In the genomic region with DNA sequence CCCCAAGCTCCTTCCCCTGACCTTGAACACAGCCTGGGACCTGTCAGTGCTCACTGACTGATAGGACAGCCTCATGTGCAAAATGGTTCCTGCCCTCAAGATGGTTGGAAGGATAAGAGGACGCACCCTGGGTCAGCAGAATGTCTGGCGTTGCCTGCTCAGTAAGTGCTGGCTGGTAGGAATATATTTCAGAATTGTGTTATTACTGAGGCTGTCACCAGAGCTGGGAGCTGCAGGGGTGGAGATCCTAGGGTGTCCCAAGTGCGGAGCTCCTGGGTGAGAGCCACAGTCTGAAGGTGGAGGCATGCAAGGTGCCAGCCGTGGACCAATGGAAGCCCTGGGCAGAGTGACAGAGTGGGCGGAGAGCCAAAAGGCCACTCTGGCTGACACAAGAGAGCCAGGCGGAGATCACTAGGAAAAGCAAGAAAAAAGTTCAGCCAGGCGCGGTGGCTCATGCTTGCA, we compare ENCODE assay signal across 24 cellular contexts. TPM values are rescaled to one million over a fixed set of nuclear protein-coding genes. Genes with fewer than 3 reads are reported as not detected.
"Had no signal": no experiment of that assay in that cellular context is flagged by ENCODE, and none has a peak within 500 bp of the region (broad histone marks: within the 10 kb centered on the region; RNA-seq: fewer than 3 reads in every experiment).

No MANE protein-coding gene starts in this region.

- H3K27ac ChIP-seq: ascending aorta, breast epithelium, epithelial cell of prostate, gastroesophageal sphincter, heart right ventricle, neutrophil, transverse colon had no signal

- ATAC-seq: activated CD8-positive, alpha-beta memory T cell treated with anti-CD3 and anti-CD28 coated beads, Interleukin-2, amount 10 ng/mL, durations not matched to agents 7 days and 5 days; activated naive CD8-positive, alpha-beta T cell treated with anti-CD3 and anti-CD28 coated beads, Interleukin-2, amount 50 U/mL, for 24 hours; gastroesophageal sphincter; heart right ventricle; left colon; natural killer cell; stimulated activated naive B cell treated with anti-CD40 and anti-IgM and Interleukin-4, amounts not matched to agents 10 μg/mL and 1 μg/mL and 100 μg/mL, for 72 hours had no signal

- H3K4me1 ChIP-seq: ascending aorta, breast epithelium had no signal

- H3K4me3 ChIP-seq: ascending aorta, breast epithelium, gastroesophageal sphincter, heart right ventricle, transverse colon had no signal

- H3K27me3 ChIP-seq: ascending aorta had no signal

- H3K9me3 ChIP-seq: ascending aorta, breast epithelium, gastroesophageal sphincter, heart right ventricle, neutrophil, transverse colon had no signal

- H3K36me3 ChIP-seq: ascending aorta, breast epithelium, gastroesophageal sphincter, heart right ventricle, neutrophil, transverse colon had no signal

- DNase-seq: activated CD4-positive, alpha-beta memory T cell treated with anti-CD3 and anti-CD28 coated beads for 36 hours; activated CD4-positive, CD25-positive, alpha-beta regulatory T cell treated with anti-CD3 and anti-CD28 coated beads, Interleukin-2, amount 50 U/mL, for 72 hours; activated CD8-positive, alpha-beta memory T cell treated with anti-CD3 and anti-CD28 coated beads, Interleukin-2, amount 10 ng/mL, durations not matched to agents 7 days and 5 days; activated naive CD4-positive, alpha-beta T cell treated with anti-CD3 and anti-CD28 coated beads for 36 hours; activated naive CD8-positive, alpha-beta T cell treated with anti-CD3 and anti-CD28 coated beads, Interleukin-2, amount 50 U/mL, for 24 hours; activated T-cell treated with anti-CD3 and anti-CD28 coated beads, Interleukin-2, amount 50 U/mL, for 1 hour; cerebellar nuclear complex; effector memory CD4-positive, alpha-beta T cell; heart right ventricle; left colon; natural killer cell; retina; stimulated activated CD4-positive, alpha-beta T cell treated with anti-CD3 and anti-CD28 coated beads, Interleukin-15, amount 100 ng/mL, for 24 hours; stimulated activated CD4-positive, alpha-beta T cell treated with anti-CD3 and anti-CD28 coated beads, Interleukin-4, amount 100 ng/mL, for 1 hour; stimulated activated naive B cell treated with anti-CD40 and anti-IgM and Interleukin-4, amounts not matched to agents 10 μg/mL and 1 μg/mL and 100 μg/mL, for 72 hours; transverse colon had no signal

RNA-seq across cellular contexts. Expression of a gene that starts 1.0 kb away (rescaled TPM):
- total RNA-seq: activated CD4-positive, alpha-beta memory T cell treated with anti-CD3 and anti-CD28 coated beads for 36 hours; activated CD8-positive, alpha-beta memory T cell treated with anti-CD3 and anti-CD28 coated beads, Interleukin-2, amount 10 ng/mL, durations not matched to agents 7 days and 5 days; activated naive CD4-positive, alpha-beta T cell treated with anti-CD3 and anti-CD28 coated beads for 36 hours; activated T-helper 2 cell treated with anti-CD3 and anti-CD28 coated beads, Interferon-gamma antibody, Interleukin-2, Interleukin-4, amounts not matched to agents 10 μg/mL and 5 μg/mL and 100 μg/mL, durations not matched to agents 14 hours and 24 hours and 36 hours; ascending aorta; gastroesophageal sphincter; left colon; natural killer cell; subcutaneous adipose tissue; transverse colon had no signal
- polyA plus RNA-seq: heart right ventricle had no signal

RNA-seq across cellular contexts. Expression of a gene that starts 34.7 kb away (rescaled TPM):
- total RNA-seq: activated CD4-positive, alpha-beta memory T cell treated with anti-CD3 and anti-CD28 coated beads for 36 hours; activated CD8-positive, alpha-beta memory T cell treated with anti-CD3 and anti-CD28 coated beads, Interleukin-2, amount 10 ng/mL, durations not matched to agents 7 days and 5 days; activated naive CD4-positive, alpha-beta T cell treated with anti-CD3 and anti-CD28 coated beads for 36 hours; activated T-helper 2 cell treated with anti-CD3 and anti-CD28 coated beads, Interferon-gamma antibody, Interleukin-2, Interleukin-4, amounts not matched to agents 10 μg/mL and 5 μg/mL and 100 μg/mL, durations not matched to agents 14 hours and 24 hours and 36 hours; ascending aorta; breast epithelium; gastroesophageal sphincter; heart right ventricle; left colon; natural killer cell; skeletal muscle tissue; subcutaneous adipose tissue; transverse colon had no signal
- polyA plus RNA-seq: heart right ventricle had no signal

RNA-seq across cellular contexts. Expression of a gene that starts 40.0 kb away (rescaled TPM):
- total RNA-seq: activated naive CD4-positive, alpha-beta T cell treated with anti-CD3 and anti-CD28 coated beads for 36 hours; activated T-helper 2 cell treated with anti-CD3 and anti-CD28 coated beads, Interferon-gamma antibody, Interleukin-2, Interleukin-4, amounts not matched to agents 10 μg/mL and 5 μg/mL and 100 μg/mL, durations not matched to agents 14 hours and 24 hours and 36 hours; ascending aorta; skeletal muscle tissue had no signal
- polyA plus RNA-seq: heart right ventricle had no signal
